Comparison of ENCODE assay signal across 26 cellular contexts in the genomic region with DNA sequence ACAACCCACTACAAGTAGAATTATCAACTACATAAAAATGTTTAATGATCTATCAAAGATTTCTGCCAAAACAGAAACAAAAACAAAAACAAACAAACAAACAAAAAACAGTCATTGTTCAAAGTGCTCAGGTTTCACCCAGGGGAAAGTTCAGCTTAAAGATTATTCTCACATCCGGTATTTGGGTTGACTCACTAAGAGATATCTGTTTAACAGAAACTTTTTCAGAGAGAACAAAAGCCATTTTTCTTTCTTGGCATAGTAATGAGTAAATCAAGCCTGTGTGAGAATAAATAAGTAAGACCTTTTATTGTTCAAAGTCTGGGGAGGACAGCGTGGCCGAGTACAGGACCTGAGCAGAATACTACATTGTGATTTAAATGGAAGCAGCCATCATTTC.
A peak's percentile ranks its signal among the peaks of the same experiment; 100 is the strongest.
DNase-seq lines count a peak whose midpoint lies in the region; ATAC-seq, FAIRE-seq and TF ChIP-seq lines count a peak whose summit lies in the region.
"Had no signal": no experiment of that assay in that cellular context is flagged by ENCODE, and none has a peak within 500 bp of the region (broad histone marks: within the 10 kb centered on the region; RNA-seq: fewer than 3 reads in every experiment).

No MANE protein-coding gene starts in this region.

- no peak for DNase-seq in heart left ventricle
- no peak for DNase-seq in right cardiac atrium
- no peak for DNase-seq in middle frontal gyrus (ENCODE audit: extremely low spot score, low spot score)
- DNase-seq: activated CD4-positive, alpha-beta T cell treated with anti-CD3 and anti-CD28 coated beads, Interleukin-2, amount 50 U/mL, for 48 hours; activated CD4-positive, CD25-positive, alpha-beta regulatory T cell; activated CD8-positive, alpha-beta memory T cell treated with anti-CD3 and anti-CD28 coated beads, Interleukin-2, amount 50 U/mL, for 48 hours; activated effector memory CD4-positive, alpha-beta T cell treated with anti-CD3 and anti-CD28 coated beads, Interleukin-2, amount 50 U/mL, for 16 hours; CD4-positive, alpha-beta memory T cell; Karpas-422; left cardiac atrium; mesenchymal stem cell; naive B cell; NCI-H187; NCI-H748 treated with DMSO at 0.1 percent for 48 hours; stimulated activated CD4-positive, alpha-beta T cell treated with anti-CD3 and anti-CD28 coated beads, Interleukin-12 subunit alpha, Interleukin-12 subunit beta, amount 100 ng/mL, for 4 hours; stimulated activated naive CD8-positive, alpha-beta T cell treated with anti-CD3 and anti-CD28 coated beads, Interleukin-15, amount 100 ng/mL, for 72 hours; T1000 had no signal

- FAIRE-seq in colon (lab: Jason Lieb, UNC): peak; percentile 45
- FAIRE-seq: GM12892 had no signal

- no peak for TF ChIP-seq CTCF in heart left ventricle (IDR thresholded peaks at IDR 0.05)

- H3K27ac ChIP-seq in heart left ventricle (peak overlapping the region in 4 of 12 donors; percentile 4 to 58 (median 14)), right cardiac atrium (ENCODE audit: low read length) (no peak overlapping the region), subcutaneous abdominal adipose tissue (ENCODE audit: low read depth, low read length) (peak overlapping the region; percentile 10)
- H3K27ac ChIP-seq: 22Rv1, breast epithelium, coronary artery had no signal

- H3K27me3 ChIP-seq in heart left ventricle (no peaks in the 10 kb centered on the region), right cardiac atrium (ENCODE audit: control insufficient read depth, insufficient read depth) (no peaks in the 10 kb centered on the region), subcutaneous abdominal adipose tissue (ENCODE audit: control insufficient read depth in 5 of 5, insufficient read depth in 4 of 5, low read length in 5 of 5) (no peaks in the 10 kb centered on the region)
- H3K27me3 ChIP-seq: breast epithelium had no signal

- H3K4me3 ChIP-seq in heart left ventricle (no peak overlapping the region), right cardiac atrium (ENCODE audit: low read length) (no peak overlapping the region), subcutaneous abdominal adipose tissue (ENCODE audit: low read depth in 1 of 5, low read length in 5 of 5) (no peak overlapping the region)
- H3K4me3 ChIP-seq: breast epithelium, coronary artery had no signal

- no peak overlapping the region for H3K9ac ChIP-seq in subcutaneous abdominal adipose tissue (ENCODE audit: low read length in 5 of 5)

- no peak for TF ChIP-seq POLR2A in heart left ventricle (IDR thresholded peaks at IDR 0.05)

- H3K36me3 ChIP-seq in heart left ventricle (no peaks in the 10 kb centered on the region), subcutaneous abdominal adipose tissue (ENCODE audit: control insufficient read depth in 5 of 5, insufficient read depth in 5 of 5, low read length in 5 of 5) (no peaks in the 10 kb centered on the region)
- H3K36me3 ChIP-seq: breast epithelium had no signal

- peaks cover 0 to 16% (median 0%) of the 10 kb centered on the region in 12 donors for H3K9me3 ChIP-seq in heart left ventricle
- no peaks in the 10 kb centered on the region for H3K9me3 ChIP-seq in right cardiac atrium (ENCODE audit: control insufficient read depth, low read length)
- H3K9me3 ChIP-seq in subcutaneous abdominal adipose tissue (ENCODE audit: control insufficient read depth in 5 of 5, low read length in 5 of 5): peaks cover 0 to 2% (median 0%) of the 10 kb centered on the region in 5 donors

- intact Hi-C loops in heart left ventricle (cut with DNase I): no loop called here
- intact Hi-C loops in right cardiac atrium (cut with DNase I): no loop called here

- peaks cover 0 to 44% (median 16%) of the 10 kb centered on the region in 12 donors for H3K4me1 ChIP-seq in heart left ventricle
- peaks cover 6% of the 10 kb centered on the region for H3K4me1 ChIP-seq in right cardiac atrium (ENCODE audit: control insufficient read depth, insufficient read depth, low read length)
- H3K4me1 ChIP-seq in subcutaneous abdominal adipose tissue (ENCODE audit: control insufficient read depth in 5 of 5, insufficient read depth in 5 of 5, low read length in 5 of 5): peaks cover 0 to 15% (median 6%) of the 10 kb centered on the region in 5 donors
- H3K4me1 ChIP-seq: breast epithelium had no signal

- ATAC-seq in heart left ventricle (peak in 3 of 4 donors; percentile 19 to 41 (median 21)), right cardiac atrium (no peak), HG03354 (IDR thresholded peaks at IDR 0.05; ENCODE audit: poor library complexity, severe bottlenecking, unreplicated experiment) (peak; percentile 74), HG02981 (IDR thresholded peaks at IDR 0.05; ENCODE audit: unreplicated experiment) (no peak), HG02973 (IDR thresholded peaks at IDR 0.05; ENCODE audit: unreplicated experiment) (no peak)
- ATAC-seq: left cardiac atrium; stimulated activated naive CD8-positive, alpha-beta T cell treated with anti-CD3 and anti-CD28 coated beads, Interleukin-15, amount 100 ng/mL, for 72 hours had no signal

- 61 to 78% (median 68%) methylated on average over 3 of the region's 3 CpGs for WGBS in heart left ventricle, 4 donors
- 78% methylated on average over 3 of the region's 3 CpGs for WGBS in right cardiac atrium

Comparison
In these comparisons a context has a peak if more than half of its experiments do, and no peak if none do; other contexts are left out.
1. ATAC-seq: peak in heart left ventricle (3 of 4) and HG03354 (single experiment); none in right cardiac atrium (0 of 2), HG02981 (single experiment) and HG02973 (single experiment).